ENCODE assay signal across 1 cellular context in genomic region chr17:77959216-77959925, GRCh38.
TF ChIP-seq lines count a peak whose summit lies in the region.

No MANE protein-coding gene starts in this region.

TF ChIP-seq in SK-N-SH, 30 proteins besides CTCF, POLR2A, EP300 and RAD21 (continued from another document):
- TF ChIP-seq ZBTB33 (IDR thresholded peaks at IDR 0.05; ENCODE audit: borderline replicate concordance, low read depth) (no peak), GATA2 (CRISPR knock-in tag; IDR thresholded peaks at IDR 0.05) (peak; percentile 88), JUND (IDR thresholded peaks at IDR 0.05) (no peak), MXI1 (IDR thresholded peaks at IDR 0.05; ENCODE audit: low read depth, low read length) (no peak; the same call in 1 of the 2 replicates), CHD2 (IDR thresholded peaks at IDR 0.05; ENCODE audit: low read length, partially characterized antibody) (peak; percentile 2), YY1 (IDR thresholded peaks at IDR 0.05; ENCODE audit: low read depth) (no peak), FOSL2 (IDR thresholded peaks at IDR 0.05; ENCODE audit: borderline replicate concordance, low read depth) (no peak)
